ENCODE assay signal across 24 cellular contexts in genomic region chr12:50525422-50525821, GRCh38. TPM values are rescaled to one million over a fixed set of nuclear protein-coding genes. Genes with fewer than 3 reads are reported as not detected.
DNase-seq lines count a peak whose midpoint lies in the region; ATAC-seq and TF ChIP-seq lines count a peak whose summit lies in the region.
"Had no signal": no experiment of that assay in that cellular context is flagged by ENCODE, and none has a peak within 500 bp of the region (broad histone marks: within the 10 kb centered on the region; RNA-seq: fewer than 3 reads in every experiment).

No MANE protein-coding gene starts in this region.

- POLR2A ChIA-PET in activated CD4-positive, alpha-beta T cell treated with anti-CD3 and anti-CD28 coated beads for 36 hours (lab: Charles Lee) = interaction anchor here (0.7 to 1.2 kb wide), 2 partner anchors 8 to 42 kb away, joined by 3 to 5 read pairs; no protein-coding TSS in a partner anchor
- POLR2A ChIA-PET in CD4-positive, alpha-beta memory T cell (lab: Charles Lee; ENCODE audit: partially characterized antibody) = interaction anchor here (0.6 to 1.2 kb wide), 3 partner anchors 16 to 313 kb away, joined by 3 to 4 read pairs (median 3); no protein-coding TSS in a partner anchor

- H3K27me3 Mint-ChIP-seq in activated CD4-positive, alpha-beta T cell treated with anti-CD3 and anti-CD28 coated beads for 36 hours = no peaks in the 10 kb centered on the region
- H3K27me3 Mint-ChIP-seq in CD4-positive, alpha-beta memory T cell = no peaks in the 10 kb centered on the region
- H3K27me3 Mint-ChIP-seq in brain = no peaks in the 10 kb centered on the region
- H3K27me3 Mint-ChIP-seq in nephron progenitor cell (ENCODE audit: low read depth, poor library complexity) = no peaks in the 10 kb centered on the region

- peaks cover 42% of the 10 kb centered on the region for H3K4me1 Mint-ChIP-seq in activated CD4-positive, alpha-beta T cell treated with anti-CD3 and anti-CD28 coated beads for 36 hours
- H3K4me1 Mint-ChIP-seq in CD4-positive, alpha-beta memory T cell = peaks cover 29 to 51% (median 40%) of the 10 kb centered on the region in 4 donors
- peaks cover 32% of the 10 kb centered on the region for H3K4me1 Mint-ChIP-seq in brain
- H3K4me1 Mint-ChIP-seq in nephron progenitor cell = peaks cover 20% of the 10 kb centered on the region

- peak overlapping the region; percentile 12 for H3K27ac Mint-ChIP-seq in activated CD4-positive, alpha-beta T cell treated with anti-CD3 and anti-CD28 coated beads for 36 hours
- peak overlapping the region in 6 of 7 donors; percentile 29 to 87 (median 68) for H3K27ac Mint-ChIP-seq in CD4-positive, alpha-beta memory T cell
- H3K27ac Mint-ChIP-seq in brain (peak overlapping the region in 4 of 5 experiments; percentile 34 to 84 (median 78)), nephron progenitor cell (peak overlapping the region; percentile 11)

- no peaks in the 10 kb centered on the region for H3K36me3 ChIP-seq in CD4-positive, alpha-beta memory T cell (ENCODE audit: insufficient read depth, low read length)
- H3K36me3 ChIP-seq: right atrium auricular region, uterus had no signal

- no peaks in the 10 kb centered on the region for H3K9me3 ChIP-seq in CD4-positive, alpha-beta memory T cell (ENCODE audit: control insufficient read depth in 1 of 2, low read length in 2 of 2)
- H3K9me3 ChIP-seq: esophagus squamous epithelium, right atrium auricular region, uterus had no signal

- H3K27ac ChIP-seq in CD4-positive, alpha-beta memory T cell (ENCODE audit: low read depth, low read length) = no peak overlapping the region
- H3K27ac ChIP-seq: esophagus squamous epithelium, HL-60, right atrium auricular region, uterus had no signal

- peaks cover 25% of the 10 kb centered on the region for H3K36me3 Mint-ChIP-seq in activated CD4-positive, alpha-beta T cell treated with anti-CD3 and anti-CD28 coated beads for 36 hours (ENCODE audit: low read depth)
- peaks cover 14 to 26% of the 10 kb centered on the region in 2 donors for H3K36me3 Mint-ChIP-seq in CD4-positive, alpha-beta memory T cell
- H3K36me3 Mint-ChIP-seq in brain (peaks cover 61% of the 10 kb centered on the region), nephron progenitor cell (ENCODE audit: low read depth) (peaks cover 47% of the 10 kb centered on the region)
- H3K36me3 Mint-ChIP-seq: WTC11 had no signal

- H3K27me3 ChIP-seq in CD4-positive, alpha-beta memory T cell (ENCODE audit: insufficient read depth, low read length) = no peaks in the 10 kb centered on the region
- H3K27me3 ChIP-seq: esophagus squamous epithelium, right atrium auricular region, uterus had no signal

- ATAC-seq in activated CD4-positive, alpha-beta T cell treated with anti-CD3 and anti-CD28 coated beads for 36 hours = no peak
- ATAC-seq: WTC11 had no signal

- CTCF ChIA-PET in activated CD4-positive, alpha-beta T cell treated with anti-CD3 and anti-CD28 coated beads for 36 hours (lab: Charles Lee) = interaction anchor here (3.6 kb wide), 1 partner anchor 16 kb away, joined by 18 read pairs; no protein-coding TSS in a partner anchor
- CTCF ChIA-PET in CD4-positive, alpha-beta memory T cell (lab: Charles Lee; ENCODE audit: partially characterized antibody) = interaction anchor here (0.6 to 2.1 kb wide), 3 partner anchors 19 to 1841 kb away, joined by 3 to 6 read pairs (median 3); no protein-coding TSS in a partner anchor

- no peak for DNase-seq in activated CD4-positive, alpha-beta T cell treated with anti-CD3 and anti-CD28 coated beads for 36 hours
- DNase-seq in activated CD4-positive, alpha-beta T cell treated with anti-CD3 and anti-CD28 coated beads for 1 hour = no peak
- no peak for DNase-seq in CD4-positive, alpha-beta memory T cell
- no peak for DNase-seq in nephron progenitor cell
- no peak for DNase-seq in 8988T
- no peak for DNase-seq in RKO (ENCODE audit: low spot score)
- DNase-seq in SKM-1 (lab: John Stamatoyannopoulos, UW; ENCODE audit: unreplicated experiment) = no peak
- DNase-seq: cerebellar nuclear complex; DMS53; effector memory CD4-positive, alpha-beta T cell; esophagus squamous epithelium; IMR-90; kidney; NCI-H1436; NCI-H526 treated with DMSO at 0.1 percent for 48 hours; stimulated activated CD4-positive, alpha-beta T cell treated with anti-CD3 and anti-CD28 coated beads, Interleukin-12 subunit alpha, Interleukin-12 subunit beta, amount 100 ng/mL, for 4 hours; SW 1271; uterus had no signal

- H3K4me1 ChIP-seq in CD4-positive, alpha-beta memory T cell (ENCODE audit: insufficient read depth, low read length) = peaks cover 35% of the 10 kb centered on the region
- H3K4me1 ChIP-seq: uterus had no signal

- H3K9me3 Mint-ChIP-seq in activated CD4-positive, alpha-beta T cell treated with anti-CD3 and anti-CD28 coated beads for 36 hours (ENCODE audit: low read depth) = peaks cover 2% of the 10 kb centered on the region
- H3K9me3 Mint-ChIP-seq in CD4-positive, alpha-beta memory T cell = peaks cover 0 to 3% (median 0%) of the 10 kb centered on the region in 8 donors
- peaks cover 6 to 14% (median 9%) of the 10 kb centered on the region in 5 experiments for H3K9me3 Mint-ChIP-seq in brain
- peaks cover 21% of the 10 kb centered on the region for H3K9me3 Mint-ChIP-seq in nephron progenitor cell
- H3K9me3 Mint-ChIP-seq: WTC11 had no signal

- TF ChIP-seq CTCF in brain (conservative IDR thresholded peaks at IDR 0.05) = no peak
- TF ChIP-seq CTCF in nephron progenitor cell (IDR thresholded peaks at IDR 0.05) = no peak

- no peak overlapping the region for H3K4me3 Mint-ChIP-seq in activated CD4-positive, alpha-beta T cell treated with anti-CD3 and anti-CD28 coated beads for 36 hours
- H3K4me3 Mint-ChIP-seq in CD4-positive, alpha-beta memory T cell = no peak overlapping the region
- no peak overlapping the region for H3K4me3 Mint-ChIP-seq in brain
- H3K4me3 Mint-ChIP-seq in nephron progenitor cell = no peak overlapping the region
- H3K4me3 Mint-ChIP-seq: WTC11 had no signal

- no peak overlapping the region for H3K4me3 ChIP-seq in CD4-positive, alpha-beta memory T cell (ENCODE audit: low read length in 2 of 2)
- H3K4me3 ChIP-seq: A549, esophagus squamous epithelium, lung, right atrium auricular region, uterus had no signal

- intact Hi-C loops in activated CD4-positive, alpha-beta T cell treated with anti-CD3 and anti-CD28 coated beads for 36 hours (cut with DNase I, micrococcal nuclease) = no loop called here
- intact Hi-C loops in CD4-positive, alpha-beta memory T cell (cut with micrococcal nuclease) = no loop called here

RNA-seq across cellular contexts. Expression of gene DIP2B, which starts 20.6 kb away (rescaled TPM):
- 10 to 100 TPM; 29.2 to 29.4 TPM for total RNA-seq in activated CD4-positive, alpha-beta T cell treated with anti-CD3 and anti-CD28 coated beads for 36 hours
- total RNA-seq in CD4-positive, alpha-beta memory T cell = 10 to 100 TPM; 26.4 to 29.1 TPM
- 10 to 100 TPM in 1 of 2 donors, 1 to 10 TPM in 1; 3.8 to 13.5 TPM for polyA plus RNA-seq in CD4-positive, alpha-beta memory T cell
- polyA plus RNA-seq in brain (ENCODE audit: insufficient read depth, low read depth, low replicate concordance) = 23.0 TPM

Comparison
In these comparisons a context has a peak if more than half of its experiments do, and no peak if none do; other contexts are left out.
1. H3K27ac Mint-ChIP-seq: peak in every context shown above with its lines; median percentile 78 in brain; 68 in CD4-positive, alpha-beta memory T cell; 12 in activated CD4-positive, alpha-beta T cell treated with anti-CD3 and anti-CD28 coated beads for 36 hours; 11 in nephron progenitor cell.